10 cellular contexts compared by ENCODE assay signal in the genomic region with DNA sequence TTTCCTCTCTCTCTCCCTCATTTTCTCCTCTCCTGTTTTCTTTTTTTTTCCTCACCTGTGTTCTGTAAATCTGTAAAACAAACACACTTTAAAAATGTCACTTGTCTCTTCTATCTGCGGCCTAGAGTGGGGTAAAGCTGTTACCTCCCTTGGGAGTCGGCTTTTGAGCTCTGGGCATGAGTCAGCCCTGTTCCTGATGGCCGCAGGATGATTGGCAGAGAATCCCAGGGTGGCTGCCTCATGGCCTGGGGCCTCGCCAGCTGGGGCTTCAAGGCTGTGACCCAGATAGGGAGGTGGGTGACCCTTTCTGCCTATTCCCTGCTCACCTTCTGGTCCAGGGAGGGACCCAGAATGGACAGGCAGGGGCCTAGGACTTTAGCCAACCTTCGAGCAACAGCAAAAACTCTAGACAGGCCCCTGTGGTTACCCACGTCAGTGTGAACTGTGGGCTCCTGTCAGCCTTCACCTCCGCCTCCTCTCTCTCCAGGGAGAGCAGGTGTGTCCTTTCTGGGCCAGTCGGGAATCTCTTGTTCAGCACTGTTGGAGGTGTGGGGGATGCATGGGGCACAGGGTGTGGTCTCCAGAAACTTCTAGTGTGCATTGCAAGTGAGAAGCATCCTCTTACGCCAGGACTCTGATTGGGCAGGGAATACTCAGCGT.
DNase-seq lines count a peak whose midpoint lies in the region; ATAC-seq, FAIRE-seq and TF ChIP-seq lines count a peak whose summit lies in the region.
"Had no signal": no experiment of that assay in that cellular context is flagged by ENCODE, and none has a peak within 500 bp of the region (broad histone marks: within the 10 kb centered on the region; RNA-seq: fewer than 3 reads in every experiment).

No MANE protein-coding gene starts in this region.

- H3K36me3 Mint-ChIP-seq in activated T-cell treated with anti-CD3 and anti-CD28 coated beads, Interleukin-2, amount 50 U/mL, for 4 hours (ENCODE audit: insufficient read depth) = peaks cover 3% of the 10 kb centered on the region

- no peaks in the 10 kb centered on the region; the same call in 1 of the 2 replicates for H3F3A ChIP-seq in PC-9 (ENCODE audit: insufficient read depth, low read depth)

- H3K9ac ChIP-seq in HCT116 (ENCODE audit: low read length) = peak overlapping the region; percentile 36

- RAD21 ChIA-PET in HCT116 (lab: Charles Lee; ENCODE audit: low non-redundant PET in 1 of 2, low total read pairs in 2 of 2, uncharacterized antibody in 2 of 2, unreplicated experiment in 2 of 2) = no interaction called here

- H3K9me2 ChIP-seq in HCT116 (ENCODE audit: insufficient read depth) (no peaks in the 10 kb centered on the region), PC-9 (ENCODE audit: insufficient read depth) (no peaks in the 10 kb centered on the region)

- H2AFZ ChIP-seq in HCT116 (ENCODE audit: low read depth, low read length, poor library complexity, severe bottlenecking) (no peak overlapping the region), PC-9 (no peak overlapping the region)

- no peaks in the 10 kb centered on the region for H3K9me3 Mint-ChIP-seq in activated T-cell treated with anti-CD3 and anti-CD28 coated beads, Interleukin-2, amount 50 U/mL, for 4 hours
- H3K9me3 Mint-ChIP-seq: CD4-positive, CD25-positive, alpha-beta regulatory T cell had no signal

- intact Hi-C loops in A673 (cut with micrococcal nuclease; ENCODE audit: unreplicated experiment) (no loop called here), HCT116 (cut with micrococcal nuclease) (no loop called here), PC-9 (cut with micrococcal nuclease; ENCODE audit: unreplicated experiment) (no loop called here), Right ventricle myocardium superior (cut with DNase I) (no loop called here)

- ATAC-seq in HCT116 = peak; percentile 95
- ATAC-seq in Right ventricle myocardium superior (ENCODE audit: poor library complexity) = peak; percentile 86
- no peak for ATAC-seq in HG02588 (IDR thresholded peaks at IDR 0.05; ENCODE audit: unreplicated experiment)
- ATAC-seq in activated T-cell treated with anti-CD3 and anti-CD28 coated beads, Interleukin-2, amount 50 U/mL, for 4 hours = no peak

- H3K79me2 ChIP-seq in HCT116 (ENCODE audit: insufficient read depth, low read length) (no peaks in the 10 kb centered on the region), PC-9 (ENCODE audit: low read depth) (no peaks in the 10 kb centered on the region)

- no peak for TF ChIP-seq RAD21 in HCT116 (IDR thresholded peaks at IDR 0.05; ENCODE audit: low read depth)

- DNase-seq in A673 (ENCODE audit: low spot score) (peak; percentile 15), HCT116 (ENCODE audit: low read depth, low spot score) (no peak), PC-9 (peak; percentile 42 to 72), Right ventricle myocardium superior (peak; percentile 60), GM19239 (ENCODE audit: insufficient read length, low spot score) (no peak), T-helper 1 cell (no peak)
- no peak for DNase-seq in activated T-cell treated with anti-CD3 and anti-CD28 coated beads, Interleukin-2, amount 50 U/mL, for 4 hours
- DNase-seq: CD4-positive, CD25-positive, alpha-beta regulatory T cell; stimulated activated CD4-positive, alpha-beta T cell treated with anti-CD3 and anti-CD28 coated beads, Interleukin-4, amount 100 ng/mL, for 1 hour had no signal

- H3K36me3 ChIP-seq in A673 (ENCODE audit: insufficient read depth, low read length, poor library complexity, severe bottlenecking) (no peaks in the 10 kb centered on the region), HCT116 (ENCODE audit: control insufficient read depth in 1 of 2, insufficient read depth in 2 of 2, low read length in 2 of 2) (no peaks in the 10 kb centered on the region), PC-9 (ENCODE audit: low read depth) (no peaks in the 10 kb centered on the region)

- H3K27me3 ChIP-seq in A673 (replicated peaks; ENCODE audit: insufficient read depth, low read depth, low read length, poor library complexity) (no peaks in the 10 kb centered on the region), HCT116 (ENCODE audit: insufficient read depth, low read length) (no peaks in the 10 kb centered on the region), PC-9 (ENCODE audit: insufficient read depth, low read depth) (no peaks in the 10 kb centered on the region)

- H3K4me3 Mint-ChIP-seq in activated T-cell treated with anti-CD3 and anti-CD28 coated beads, Interleukin-2, amount 50 U/mL, for 4 hours = no peak overlapping the region
- H3K4me3 Mint-ChIP-seq: CD4-positive, CD25-positive, alpha-beta regulatory T cell had no signal

- POLR2A ChIA-PET in A673 (lab: Charles Lee; ENCODE audit: low non-redundant PET) (no interaction called here), HCT116 (lab: Charles Lee) (interaction anchor here (0.8 to 0.9 kb wide), 2 partner anchors 9 kb away, joined by 3 to 4 read pairs; no protein-coding TSS in a partner anchor), PC-9 (lab: Charles Lee; ENCODE audit: unreplicated experiment) (interaction anchor here (0.6 to 0.7 kb wide), 2 partner anchors 8 to 477 kb away, joined by 6 to 11 read pairs; no protein-coding TSS in a partner anchor)

- H4K20me1 ChIP-seq in HCT116 (ENCODE audit: insufficient read depth) = no peaks in the 10 kb centered on the region
- no peaks in the 10 kb centered on the region for H4K20me1 ChIP-seq in PC-9 (ENCODE audit: insufficient read depth)

- FAIRE-seq in GM19239 (lab: Jason Lieb, UNC) = no peak

- BruUV-seq in A673 (replicated peaks; lab: Mats Ljungman, UMichigan) = no TSS peak
- BruUV-seq in HCT116 (replicated peaks; lab: Mats Ljungman, UMichigan) = no TSS peak
- no TSS peak for BruUV-seq in PC-9 (replicated peaks; lab: Mats Ljungman, UMichigan)

- CTCF ChIA-PET in A673 (lab: Charles Lee) (no interaction called here), HCT116 (lab: Charles Lee) (no interaction called here), PC-9 (lab: Charles Lee) (interaction anchor here (0.6 to 0.7 kb wide), 2 partner anchors 97 to 477 kb away, joined by 3 to 4 read pairs; no protein-coding TSS in a partner anchor)

- no peaks in the 10 kb centered on the region for H3K27me3 Mint-ChIP-seq in activated T-cell treated with anti-CD3 and anti-CD28 coated beads, Interleukin-2, amount 50 U/mL, for 4 hours (ENCODE audit: low read depth)
- H3K27me3 Mint-ChIP-seq: CD4-positive, CD25-positive, alpha-beta regulatory T cell had no signal

- H3K4me1 ChIP-seq in A673 (ENCODE audit: insufficient read depth, low read length, poor library complexity, severe bottlenecking) (no peaks in the 10 kb centered on the region), HCT116 (ENCODE audit: control insufficient read depth in 1 of 2, insufficient read depth in 2 of 2, low read length in 2 of 2) (peaks cover 13 to 18% of the 10 kb centered on the region in 2 experiments), PC-9 (replicated peaks; ENCODE audit: insufficient read depth) (peaks cover 11% of the 10 kb centered on the region)

- peak overlapping the region; percentile 53 for H3K4me2 ChIP-seq in HCT116 (ENCODE audit: low read length)
- peak overlapping the region; percentile 15; the same call in 1 of the 2 replicates for H3K4me2 ChIP-seq in PC-9

- no peak overlapping the region for H3K4me3 ChIP-seq in A673 (ENCODE audit: low read depth, low read length, poor library complexity, severe bottlenecking)
- no peak overlapping the region for H3K4me3 ChIP-seq in HCT116 (replicated peaks in 1 of 2; ENCODE audit: low read depth in 1 of 2, low read length in 2 of 2)
- no peak overlapping the region for H3K4me3 ChIP-seq in PC-9

- peaks cover 16% of the 10 kb centered on the region for H3K4me1 Mint-ChIP-seq in activated T-cell treated with anti-CD3 and anti-CD28 coated beads, Interleukin-2, amount 50 U/mL, for 4 hours (ENCODE audit: low read depth)

- no peak for TF ChIP-seq POLR2A in HCT116 (IDR thresholded peaks at IDR 0.05; ENCODE audit: borderline replicate concordance, extremely low read depth, insufficient read depth, insufficient read length)

- H3K9me3 ChIP-seq in A673 (ENCODE audit: low read depth, low read length, poor library complexity, severe bottlenecking) (no peaks in the 10 kb centered on the region), HCT116 (ENCODE audit: control insufficient read depth in 1 of 2, insufficient read depth in 1 of 2, low read depth in 1 of 2, low read length in 2 of 2) (no peaks in the 10 kb centered on the region), PC-9 (ENCODE audit: insufficient read depth, low read depth) (no peaks in the 10 kb centered on the region)

- TF ChIP-seq CTCF in A673 (conservative IDR thresholded peaks at IDR 0.05; ENCODE audit: low read depth, low read length) = no peak
- no peak for TF ChIP-seq CTCF in HCT116 (IDR thresholded peaks at IDR 0.05 in 2 of 3, conservative IDR thresholded peaks at IDR 0.05 in 1 of 3; ENCODE audit: borderline replicate concordance in 1 of 3, insufficient read depth in 1 of 3, low read depth in 2 of 3, low read length in 2 of 3)
- TF ChIP-seq CTCF in PC-9 (conservative IDR thresholded peaks at IDR 0.05) = no peak

- H3K27ac ChIP-seq in A673 (ENCODE audit: low read depth, low read length, poor library complexity, severe bottlenecking) (no peak overlapping the region), HCT116 (ENCODE audit: low read depth, low read length) (no peak overlapping the region), PC-9 (no peak overlapping the region)

TF ChIP-seq in HCT116, 20 proteins besides CTCF, POLR2A, EP300 and RAD21:
- TF ChIP-seq ELF1 (IDR thresholded peaks at IDR 0.05; ENCODE audit: borderline replicate concordance, low read depth) (no peak), FOSL1 (IDR thresholded peaks at IDR 0.05; ENCODE audit: low read depth) (peak; percentile 21; the same call in 1 of the 2 replicates), ZFX (IDR thresholded peaks at IDR 0.05) (peak; percentile 24; the same call in 1 of the 2 replicates)
- TF ChIP-seq, protein P1, sequence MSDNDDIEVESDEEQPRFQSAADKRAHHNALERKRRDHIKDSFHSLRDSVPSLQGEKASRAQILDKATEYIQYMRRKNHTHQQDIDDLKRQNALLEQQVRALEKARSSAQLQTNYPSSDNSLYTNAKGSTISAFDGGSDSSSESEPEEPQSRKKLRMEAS (IDR thresholded peaks at IDR 0.05) = peak; percentile 54; the same call in 1 of the 2 replicates

Comparison
In these comparisons a context has a peak if more than half of its experiments do, and no peak if none do; other contexts are left out.
1. DNase-seq: peak in A673 (single experiment), PC-9 (2 of 2) and Right ventricle myocardium superior (single experiment); none in HCT116 (single experiment), GM19239 (single experiment), activated T-cell treated with anti-CD3 and anti-CD28 coated beads, Interleukin-2, amount 50 U/mL, for 4 hours (single experiment) and T-helper 1 cell (0 of 5).
2. ATAC-seq: peak in HCT116 (single experiment) and Right ventricle myocardium superior (single experiment); none in HG02588 (single experiment) and activated T-cell treated with anti-CD3 and anti-CD28 coated beads, Interleukin-2, amount 50 U/mL, for 4 hours (0 of 2).